23 cellular contexts compared by ENCODE assay signal in genomic region chr1:209104646-209105045, GRCh38.
"Had no signal": no experiment of that assay in that cellular context is flagged by ENCODE, and none has a peak within 500 bp of the region (broad histone marks: within the 10 kb centered on the region; RNA-seq: fewer than 3 reads in every experiment).

No MANE protein-coding gene starts in this region.

- DNase-seq: activated CD4-positive, alpha-beta T cell treated with anti-CD3 and anti-CD28 coated beads for 4 hours; activated CD4-positive, alpha-beta T cell treated with anti-CD3 and anti-CD28 coated beads, Interleukin-2, amount 50 U/mL, for 4 hours; activated effector memory CD4-positive, alpha-beta T cell treated with Interleukin-2 at 50 U/mL for 16 hours; activated naive CD4-positive, alpha-beta T cell treated with anti-CD3 and anti-CD28 coated beads, Interleukin-2, amount 10 ng/mL, durations not matched to agents 7 days and 5 days; activated naive CD8-positive, alpha-beta T cell treated with anti-CD3 and anti-CD28 coated beads, Interleukin-2, amount 10 ng/mL, durations not matched to agents 7 days and 5 days; brain microvascular endothelial cell; head of caudate nucleus; hippocampal formation; immature natural killer cell; kidney; left colon; naive thymus-derived CD4-positive, alpha-beta T cell; ovary; right lobe of liver; stimulated activated CD4-positive, alpha-beta T cell treated with anti-CD3 and anti-CD28 coated beads, Interleukin-2, amount 100 ng/mL, for 48 hours; stimulated activated naive CD4-positive, alpha-beta T cell treated with Interleukin-2 at 50 U/mL for 16 hours; T-helper 9 cell; trophoblast cell had no signal

- FAIRE-seq: endothelial cell of umbilical vein, kidney, urothelium cell line had no signal

- H3K27ac ChIP-seq: ascending aorta, brain microvascular endothelial cell, ovary, right lobe of liver, thoracic aorta, VCaP had no signal

- ATAC-seq: left colon; naive thymus-derived CD4-positive, alpha-beta T cell; right lobe of liver had no signal

- H3K4me1 ChIP-seq: ascending aorta, right lobe of liver had no signal

- H3K9me3 ChIP-seq: ascending aorta, ovary, right lobe of liver, thoracic aorta had no signal

- H3K27me3 ChIP-seq: ascending aorta, brain microvascular endothelial cell, ovary, right lobe of liver had no signal

- H3K4me3 ChIP-seq: ascending aorta, ovary, right lobe of liver, thoracic aorta had no signal

- H3K36me3 ChIP-seq: ascending aorta, brain microvascular endothelial cell, ovary, right lobe of liver, thoracic aorta had no signal
